Comparison of ENCODE assay signal across 29 cellular contexts in the genomic region with DNA sequence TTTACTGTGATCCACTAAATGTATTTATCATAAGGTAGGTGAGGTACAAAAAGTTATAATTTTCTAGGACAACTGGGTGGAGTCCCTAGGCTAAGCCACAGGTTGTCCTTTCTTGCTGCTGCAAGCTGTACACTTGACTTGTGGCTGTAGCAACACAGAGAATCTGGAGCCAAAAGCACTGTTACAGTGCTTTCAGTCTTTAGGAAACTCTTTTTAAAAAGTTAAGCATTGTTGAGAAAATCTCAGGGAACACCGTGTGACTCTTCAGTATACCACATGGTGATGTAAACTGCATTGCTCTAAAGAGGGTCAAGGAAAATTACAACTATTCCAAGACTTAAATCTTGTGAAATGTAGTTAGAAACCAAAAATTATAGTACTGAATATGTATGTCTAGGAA. TPM values are rescaled to one million over a fixed set of nuclear protein-coding genes. Genes with fewer than 3 reads are reported as not detected.
"Had no signal": no experiment of that assay in that cellular context is flagged by ENCODE, and none has a peak within 500 bp of the region (broad histone marks: within the 10 kb centered on the region; RNA-seq: fewer than 3 reads in every experiment).

No MANE protein-coding gene starts in this region.

- H3K4me1 ChIP-seq: adrenal gland had no signal

- H3K36me3 Mint-ChIP-seq: activated naive CD4-positive, alpha-beta T cell treated with anti-CD3 and anti-CD28 coated beads, Interleukin-2, amount 10 ng/mL, durations not matched to agents 7 days and 5 days; activated naive CD8-positive, alpha-beta T cell treated with anti-CD3 and anti-CD28 coated beads for 36 hours had no signal

- H3K27me3 Mint-ChIP-seq: activated CD8-positive, alpha-beta T cell treated with anti-CD3 and anti-CD28 coated beads for 36 hours; activated naive CD4-positive, alpha-beta T cell treated with anti-CD3 and anti-CD28 coated beads, Interleukin-2, amount 10 ng/mL, durations not matched to agents 7 days and 5 days; activated naive CD8-positive, alpha-beta T cell treated with anti-CD3 and anti-CD28 coated beads for 36 hours had no signal

- H3K27ac Mint-ChIP-seq: activated CD8-positive, alpha-beta T cell treated with anti-CD3 and anti-CD28 coated beads for 36 hours; activated naive CD4-positive, alpha-beta T cell treated with anti-CD3 and anti-CD28 coated beads, Interleukin-2, amount 10 ng/mL, durations not matched to agents 7 days and 5 days; activated naive CD8-positive, alpha-beta T cell treated with anti-CD3 and anti-CD28 coated beads for 36 hours; activated T-cell treated with anti-CD3 and anti-CD28 coated beads, Interleukin-2, amount 50 U/mL, for 72 hours; activated T-helper 2 cell treated with anti-CD3 and anti-CD28 coated beads, Interferon-gamma antibody, Interleukin-2, Interleukin-4, amounts not matched to agents 10 μg/mL and 5 μg/mL and 100 μg/mL, durations not matched to agents 14 hours and 24 hours and 36 hours had no signal

- H3K9me3 ChIP-seq: adrenal gland had no signal

- ATAC-seq: activated CD8-positive, alpha-beta T cell treated with anti-CD3 and anti-CD28 coated beads for 36 hours; activated T-cell treated with anti-CD3 and anti-CD28 coated beads, Interleukin-2, amount 50 U/mL, for 72 hours had no signal

- H3K9ac ChIP-seq: KMS-11 had no signal

- H3K27ac ChIP-seq: adrenal gland, KMS-11, SK-N-MC, VCaP had no signal

- DNase-seq: activated CD4-positive, alpha-beta T cell treated with anti-CD3 and anti-CD28 coated beads for 4 hours; activated CD4-positive, CD25-positive, alpha-beta regulatory T cell; activated CD8-positive, alpha-beta memory T cell treated with anti-CD3 and anti-CD28 coated beads, Interleukin-2, amount 50 U/mL, for 4 hours; activated CD8-positive, alpha-beta T cell treated with anti-CD3 and anti-CD28 coated beads for 36 hours; activated gamma-delta T cell treated with Interleukin-2 at 50 U/mL for 16 hours; activated naive CD4-positive, alpha-beta T cell treated with anti-CD3 and anti-CD28 coated beads, Interleukin-2, amount 10 ng/mL, durations not matched to agents 7 days and 5 days; activated naive CD8-positive, alpha-beta T cell treated with anti-CD3 and anti-CD28 coated beads for 36 hours; activated T-cell treated with anti-CD3 and anti-CD28 coated beads, Interleukin-2, amount 50 U/mL, for 72 hours; adrenal gland; aorta; MG63; MV-4-11; NCI-H1092 treated with DMSO at 0.1 percent for 48 hours; NCI-H1417 treated with DMSO at 0.1 percent for 48 hours; NCI-H1694; NCI-H2029; NCI-H345; NCI-H510A; NCI-H526 treated with DMSO at 0.1 percent for 48 hours; NCI-H82; T-helper 1 cell had no signal

- H3K4me3 Mint-ChIP-seq: activated CD8-positive, alpha-beta T cell treated with anti-CD3 and anti-CD28 coated beads for 36 hours; activated naive CD4-positive, alpha-beta T cell treated with anti-CD3 and anti-CD28 coated beads, Interleukin-2, amount 10 ng/mL, durations not matched to agents 7 days and 5 days; activated naive CD8-positive, alpha-beta T cell treated with anti-CD3 and anti-CD28 coated beads for 36 hours; activated T-cell treated with anti-CD3 and anti-CD28 coated beads, Interleukin-2, amount 50 U/mL, for 72 hours had no signal

- H3K4me1 Mint-ChIP-seq: activated naive CD4-positive, alpha-beta T cell treated with anti-CD3 and anti-CD28 coated beads, Interleukin-2, amount 10 ng/mL, durations not matched to agents 7 days and 5 days; activated naive CD8-positive, alpha-beta T cell treated with anti-CD3 and anti-CD28 coated beads for 36 hours had no signal

- H3K4me3 ChIP-seq: adrenal gland, MG63, SK-N-MC had no signal

- H3K36me3 ChIP-seq: adrenal gland, MG63 had no signal

- H3K27me3 ChIP-seq: adrenal gland, MG63 had no signal

RNA-seq across cellular contexts. Expression of gene SLC15A5, which starts 11.4 kb away (rescaled TPM):
- total RNA-seq: activated CD8-positive, alpha-beta T cell treated with anti-CD3 and anti-CD28 coated beads for 36 hours; activated naive CD8-positive, alpha-beta T cell treated with anti-CD3 and anti-CD28 coated beads for 36 hours; activated T-cell treated with anti-CD3 and anti-CD28 coated beads, Interleukin-2, amount 50 U/mL, for 72 hours; activated T-helper 2 cell treated with anti-CD3 and anti-CD28 coated beads, Interferon-gamma antibody, Interleukin-2, Interleukin-4, amounts not matched to agents 10 μg/mL and 5 μg/mL and 100 μg/mL, durations not matched to agents 14 hours and 24 hours and 36 hours; adrenal gland; aorta; bronchial epithelial cell; OCI-LY7; RPMI7951; T-helper 2 cell treated with Interferon-gamma antibody and Interleukin-4, amounts not matched to agents 100 ng/mL and 5 ng/mL, for 36 hours had no signal
- polyA plus RNA-seq: adrenal gland, aorta had no signal
